15 cellular contexts compared by ENCODE assay signal in the genomic region with DNA sequence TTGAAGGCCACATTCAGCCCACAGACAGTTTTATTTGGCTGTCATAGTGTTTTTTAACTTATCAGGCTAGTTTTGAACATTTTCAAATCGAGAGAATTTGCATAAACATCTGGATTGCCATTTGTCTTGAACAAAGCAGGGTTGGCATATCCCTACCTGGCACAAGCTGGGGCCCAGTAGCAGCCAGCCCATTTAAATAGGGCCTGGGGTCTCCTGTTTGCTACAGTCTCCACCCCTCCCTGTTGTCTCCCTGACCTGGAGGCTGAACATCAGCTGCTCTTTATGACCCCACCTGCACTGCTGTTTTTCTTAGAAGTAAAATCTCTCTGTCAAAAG. TPM values are rescaled to one million over a fixed set of nuclear protein-coding genes. Genes with fewer than 3 reads are reported as not detected.
DNase-seq lines count a peak whose midpoint lies in the region; ATAC-seq and FAIRE-seq lines count a peak whose summit lies in the region.
"Had no signal": no experiment of that assay in that cellular context is flagged by ENCODE, and none has a peak within 500 bp of the region (broad histone marks: within the 10 kb centered on the region; RNA-seq: fewer than 3 reads in every experiment).

No MANE protein-coding gene starts in this region.

- H3K4me3 Mint-ChIP-seq in T-helper 1 cell treated with Interleukin-12 subunit alpha and Interleukin-12 subunit beta and Interleukin-4 antibody, amounts not matched to agents 30 μg/mL and 1 μg/mL, for 36 hours = peak overlapping the region; percentile 44
- H3K4me3 Mint-ChIP-seq in activated CD4-positive, alpha-beta memory T cell treated with anti-CD3 and anti-CD28 coated beads, Interleukin-2, amount 10 ng/mL, durations not matched to agents 7 days and 5 days = no peak overlapping the region
- H3K4me3 Mint-ChIP-seq in naive thymus-derived CD8-positive, alpha-beta T cell = peak overlapping the region; percentile 55 to 87 (median 72)

- DNase-seq in T-helper 1 cell (no peak), HTR-8/SVneo (ENCODE audit: insufficient read length, low spot score) (no peak), Right ventricle myocardium inferior (ENCODE audit: missing footprints) (no peak)
- no peak for DNase-seq in activated CD4-positive, alpha-beta memory T cell treated with anti-CD3 and anti-CD28 coated beads, Interleukin-2, amount 10 ng/mL, durations not matched to agents 7 days and 5 days
- DNase-seq in naive thymus-derived CD8-positive, alpha-beta T cell = no peak
- DNase-seq: activated gamma-delta T cell; EL; esophagus squamous epithelium; glutamatergic neuron; NCI-H748 treated with DMSO at 0.1 percent for 48 hours; stimulated activated CD4-positive, alpha-beta T cell treated with anti-CD3 and anti-CD28 coated beads, Interleukin-1b, Interleukin-23, amount 100 ng/mL, for 48 hours had no signal

- POLR2A ChIA-PET in activated CD4-positive, alpha-beta memory T cell treated with anti-CD3 and anti-CD28 coated beads, Interleukin-2, amount 10 ng/mL, durations not matched to agents 7 days and 5 days (lab: Charles Lee) = interaction anchor here (0.7 kb wide), 1 partner anchor 110 kb away, joined by 3 read pairs; no protein-coding TSS in a partner anchor
- POLR2A ChIA-PET in naive thymus-derived CD8-positive, alpha-beta T cell (lab: Charles Lee) = interaction anchor here (1.2 to 2.8 kb wide), 5 partner anchors 9 to 153 kb away, joined by 3 to 12 read pairs (median 10); partner anchors contain the start of genes ADNP, BCAS4, DPM1 and MOCS3

- FAIRE-seq in HTR-8/SVneo (lab: Jason Lieb, UNC) = no peak
- FAIRE-seq: islet of Langerhans had no signal

- intact Hi-C loops in Right ventricle myocardium inferior (cut with DNase I) = no loop called here

- no peaks in the 10 kb centered on the region for H3K9me3 Mint-ChIP-seq in T-helper 1 cell treated with Interleukin-12 subunit alpha and Interleukin-12 subunit beta and Interleukin-4 antibody, amounts not matched to agents 30 μg/mL and 1 μg/mL, for 36 hours
- H3K9me3 Mint-ChIP-seq in activated CD4-positive, alpha-beta memory T cell treated with anti-CD3 and anti-CD28 coated beads, Interleukin-2, amount 10 ng/mL, durations not matched to agents 7 days and 5 days = no peaks in the 10 kb centered on the region
- H3K9me3 Mint-ChIP-seq in naive thymus-derived CD8-positive, alpha-beta T cell = no peaks in the 10 kb centered on the region

- no peaks in the 10 kb centered on the region for H3K36me3 Mint-ChIP-seq in T-helper 1 cell treated with Interleukin-12 subunit alpha and Interleukin-12 subunit beta and Interleukin-4 antibody, amounts not matched to agents 30 μg/mL and 1 μg/mL, for 36 hours (ENCODE audit: low read depth)
- H3K36me3 Mint-ChIP-seq in activated CD4-positive, alpha-beta memory T cell treated with anti-CD3 and anti-CD28 coated beads, Interleukin-2, amount 10 ng/mL, durations not matched to agents 7 days and 5 days (ENCODE audit: low read depth) = no peaks in the 10 kb centered on the region
- H3K36me3 Mint-ChIP-seq in naive thymus-derived CD8-positive, alpha-beta T cell = no peaks in the 10 kb centered on the region

- H3K27me3 Mint-ChIP-seq in T-helper 1 cell treated with Interleukin-12 subunit alpha and Interleukin-12 subunit beta and Interleukin-4 antibody, amounts not matched to agents 30 μg/mL and 1 μg/mL, for 36 hours (ENCODE audit: low read depth) = no peaks in the 10 kb centered on the region
- H3K27me3 Mint-ChIP-seq in activated CD4-positive, alpha-beta memory T cell treated with anti-CD3 and anti-CD28 coated beads, Interleukin-2, amount 10 ng/mL, durations not matched to agents 7 days and 5 days = no peaks in the 10 kb centered on the region
- no peaks in the 10 kb centered on the region for H3K27me3 Mint-ChIP-seq in naive thymus-derived CD8-positive, alpha-beta T cell

- ATAC-seq in GM18498 (IDR thresholded peaks at IDR 0.05; ENCODE audit: unreplicated experiment) (peak; percentile 13), HG02973 (IDR thresholded peaks at IDR 0.05; ENCODE audit: unreplicated experiment) (no peak), Right ventricle myocardium inferior (no peak)
- ATAC-seq in naive thymus-derived CD8-positive, alpha-beta T cell = peak in 1 of 2 donors; percentile 2

- H3K4me1 Mint-ChIP-seq in T-helper 1 cell treated with Interleukin-12 subunit alpha and Interleukin-12 subunit beta and Interleukin-4 antibody, amounts not matched to agents 30 μg/mL and 1 μg/mL, for 36 hours (ENCODE audit: low read depth) = peaks cover 15% of the 10 kb centered on the region
- peaks cover 16% of the 10 kb centered on the region for H3K4me1 Mint-ChIP-seq in activated CD4-positive, alpha-beta memory T cell treated with anti-CD3 and anti-CD28 coated beads, Interleukin-2, amount 10 ng/mL, durations not matched to agents 7 days and 5 days
- H3K4me1 Mint-ChIP-seq in naive thymus-derived CD8-positive, alpha-beta T cell = peaks cover 26 to 70% (median 58%) of the 10 kb centered on the region in 4 donors

- CTCF ChIA-PET in activated CD4-positive, alpha-beta memory T cell treated with anti-CD3 and anti-CD28 coated beads, Interleukin-2, amount 10 ng/mL, durations not matched to agents 7 days and 5 days (lab: Charles Lee) = interaction anchor here (1.0 to 1.2 kb wide), 3 partner anchors 9 to 124 kb away, joined by 3 to 5 read pairs (median 4); partner anchors contain the start of gene BCAS4

- peak overlapping the region; percentile 81 for H3K27ac Mint-ChIP-seq in T-helper 1 cell treated with Interleukin-12 subunit alpha and Interleukin-12 subunit beta and Interleukin-4 antibody, amounts not matched to agents 30 μg/mL and 1 μg/mL, for 36 hours
- H3K27ac Mint-ChIP-seq in activated CD4-positive, alpha-beta memory T cell treated with anti-CD3 and anti-CD28 coated beads, Interleukin-2, amount 10 ng/mL, durations not matched to agents 7 days and 5 days = peak overlapping the region; percentile 28
- H3K27ac Mint-ChIP-seq in naive thymus-derived CD8-positive, alpha-beta T cell = peak overlapping the region; percentile 91 to 96 (median 94)

RNA-seq across cellular contexts. Expression of gene BCAS4, which starts 10.5 kb away (rescaled TPM):
- 1 to 10 TPM; 6.3 to 6.6 TPM for total RNA-seq in activated CD4-positive, alpha-beta memory T cell treated with anti-CD3 and anti-CD28 coated beads, Interleukin-2, amount 10 ng/mL, durations not matched to agents 7 days and 5 days
- 10 to 100 TPM; 77.4 to 89.9 TPM for total RNA-seq in naive thymus-derived CD8-positive, alpha-beta T cell
- 10 to 100 TPM; 33.5 to 51.5 (median 39.9) TPM for polyA plus RNA-seq in naive thymus-derived CD8-positive, alpha-beta T cell
- 1.8 TPM for total RNA-seq in Right ventricle myocardium inferior

Comparison
In these comparisons a context has a peak if more than half of its experiments do, and no peak if none do; other contexts are left out.
1. H3K27ac Mint-ChIP-seq: peak in every context shown above with its lines; median percentile 94 in naive thymus-derived CD8-positive, alpha-beta T cell; 81 in T-helper 1 cell treated with Interleukin-12 subunit alpha and Interleukin-12 subunit beta and Interleukin-4 antibody, amounts not matched to agents 30 μg/mL and 1 μg/mL, for 36 hours; 28 in activated CD4-positive, alpha-beta memory T cell treated with anti-CD3 and anti-CD28 coated beads, Interleukin-2, amount 10 ng/mL, durations not matched to agents 7 days and 5 days.
2. RNA of gene BCAS4, which starts 10.5 kb away (total RNA-seq): 77.4 to 89.9 TPM in naive thymus-derived CD8-positive, alpha-beta T cell; 6.3 to 6.6 TPM in activated CD4-positive, alpha-beta memory T cell treated with anti-CD3 and anti-CD28 coated beads, Interleukin-2, amount 10 ng/mL, durations not matched to agents 7 days and 5 days and 1.8 TPM in Right ventricle myocardium inferior (single experiment); every median in the first group is over 10 times any median in the second.